In the genomic region with DNA sequence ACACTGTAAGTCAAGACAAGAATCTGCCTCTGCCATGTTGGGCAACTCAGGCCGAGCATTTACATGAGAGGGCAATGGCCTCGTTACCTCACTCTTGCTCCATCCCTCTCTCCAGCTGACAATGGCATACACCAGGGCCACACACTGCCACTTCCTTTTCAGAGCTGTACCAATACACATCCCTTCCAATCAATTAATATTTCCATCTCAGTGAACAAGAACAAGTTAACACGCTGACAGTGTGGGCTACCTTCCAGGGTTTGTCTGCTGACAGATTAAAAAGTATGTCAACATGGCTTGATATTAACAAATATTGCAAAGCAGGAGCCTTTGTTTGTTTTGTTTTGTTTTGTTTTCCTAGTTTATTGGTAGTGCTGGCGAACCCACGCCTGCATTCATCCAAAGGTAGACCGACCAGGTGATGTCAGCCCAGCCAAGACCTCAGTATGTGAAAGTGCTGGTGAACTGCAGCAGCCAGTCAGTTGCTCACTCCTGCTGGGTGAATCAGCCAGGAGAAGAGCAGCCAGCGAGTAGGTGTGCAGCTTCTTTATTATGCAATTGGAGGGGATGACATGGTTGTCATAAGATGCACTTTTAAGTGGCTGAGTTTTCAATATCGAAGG, we compare ENCODE assay signal across 8 cellular contexts.
DNase-seq lines count a peak whose midpoint lies in the region; ATAC-seq and TF ChIP-seq lines count a peak whose summit lies in the region.
"Had no signal": no experiment of that assay in that cellular context is flagged by ENCODE, and none has a peak within 500 bp of the region (broad histone marks: within the 10 kb centered on the region; RNA-seq: fewer than 3 reads in every experiment).

No MANE protein-coding gene starts in this region.

- WGBS in right lobe of liver (ENCODE audit: insufficient coverage, low coverage, low lambda C conversion rate, missing lambda C conversion rate): 34% methylated on average over 8 of the region's 8 CpGs

- DNase-seq in DMS53 (lab: John Stamatoyannopoulos, UW) (peak; percentile 71), MV-4-11 (lab: John Stamatoyannopoulos, UW) (peak; percentile 72), right lobe of liver (peak; percentile 83 to 92 (median 88)), NK-92 (lab: John Stamatoyannopoulos, UW; ENCODE audit: unreplicated experiment) (no peak), AG08395 (ENCODE audit: low spot score) (no peak)
- peak; percentile 26 to 38 for DNase-seq in activated CD4-positive, alpha-beta T cell treated with anti-CD3 and anti-CD28 coated beads, Interleukin-2, amount 50 U/mL, for 4 hours
- DNase-seq: aorta had no signal

- no peaks in the 10 kb centered on the region for H3K9me3 ChIP-seq in right lobe of liver

- peak; percentile 81 to 89 (median 84) for ATAC-seq in right lobe of liver
- no peak for ATAC-seq in HG02885 (IDR thresholded peaks at IDR 0.05; ENCODE audit: poor library complexity, unreplicated experiment)

- TF ChIP-seq CTCF in right lobe of liver (IDR thresholded peaks at IDR 0.05): no peak

- H3K4me3 ChIP-seq in right lobe of liver: no peak overlapping the region

- no peaks in the 10 kb centered on the region for H3K27me3 ChIP-seq in right lobe of liver

- intact Hi-C loops in right lobe of liver (cut with DNase I): no loop called here

- H3K4me1 ChIP-seq in right lobe of liver: peaks cover 0 to 55% (median 25%) of the 10 kb centered on the region in 4 donors

- H3K36me3 ChIP-seq in right lobe of liver: no peaks in the 10 kb centered on the region

- peak overlapping the region in 1 of 3 donors; percentile 54 for H3K27ac ChIP-seq in right lobe of liver

- no peak for TF ChIP-seq POLR2A in right lobe of liver (IDR thresholded peaks at IDR 0.05)

Comparison
In these comparisons a context has a peak if more than half of its experiments do, and no peak if none do; other contexts are left out.
1. DNase-seq: peak in DMS53 (single experiment), MV-4-11 (single experiment), activated CD4-positive, alpha-beta T cell treated with anti-CD3 and anti-CD28 coated beads, Interleukin-2, amount 50 U/mL, for 4 hours (2 of 2) and right lobe of liver (3 of 3); none in NK-92 (single experiment) and AG08395 (single experiment).